Comparison of ENCODE assay signal across 1 cellular context in genomic region chr7:151542606-151543130, GRCh38.
TF ChIP-seq lines count a peak whose summit lies in the region.

No MANE protein-coding gene starts in this region.

TF ChIP-seq in HCT116, 20 proteins besides CTCF, POLR2A, EP300 and RAD21 (continued from another document):
- TF ChIP-seq REST (IDR thresholded peaks at IDR 0.05; ENCODE audit: low read depth): no peak
- TF ChIP-seq TCF7L2 (IDR thresholded peaks at IDR 0.05; ENCODE audit: borderline replicate concordance, extremely low read depth, insufficient read depth, insufficient read length): no peak
- no peak for TF ChIP-seq JUND (IDR thresholded peaks at IDR 0.05)
- no peak for TF ChIP-seq SIN3A (IDR thresholded peaks at IDR 0.05; ENCODE audit: low read depth)
- no peak for TF ChIP-seq ZFX (IDR thresholded peaks at IDR 0.05)
- TF ChIP-seq EZH2 (IDR thresholded peaks at IDR 0.05): no peak
- no peak for TF ChIP-seq ATF3 (IDR thresholded peaks at IDR 0.05)
- TF ChIP-seq MAX (IDR thresholded peaks at IDR 0.05): peak; percentile 88
- no peak for TF ChIP-seq CEBPB (IDR thresholded peaks at IDR 0.05; ENCODE audit: low read depth)
- no peak for TF ChIP-seq POLR2AphosphoS5 (IDR thresholded peaks at IDR 0.05; ENCODE audit: low read depth, low read length)
- TF ChIP-seq ZBTB33 (IDR thresholded peaks at IDR 0.05; ENCODE audit: extremely low read depth, insufficient replicate concordance, low read length): no peak
- no peak for TF ChIP-seq EGR1 (IDR thresholded peaks at IDR 0.05; ENCODE audit: low read depth)
- no peak for TF ChIP-seq ELF1 (IDR thresholded peaks at IDR 0.05; ENCODE audit: borderline replicate concordance, low read depth)
- no peak for TF ChIP-seq SRF (IDR thresholded peaks at IDR 0.05; ENCODE audit: low read depth)
- TF ChIP-seq SP1 (IDR thresholded peaks at IDR 0.05; ENCODE audit: low read depth): no peak
- TF ChIP-seq YY1 (IDR thresholded peaks at IDR 0.05; ENCODE audit: extremely low read depth, insufficient replicate concordance, low read depth, low read length): no peak
- TF ChIP-seq FOSL1 (IDR thresholded peaks at IDR 0.05; ENCODE audit: low read depth): 0 out of 2 replicates have a peak, but pooled peaks have one; percentile 21
- no peak for TF ChIP-seq EZH2phosphoT487 (IDR thresholded peaks at IDR 0.05; ENCODE audit: borderline replicate concordance)
